8 cellular contexts compared by ENCODE assay signal in the genomic region with DNA sequence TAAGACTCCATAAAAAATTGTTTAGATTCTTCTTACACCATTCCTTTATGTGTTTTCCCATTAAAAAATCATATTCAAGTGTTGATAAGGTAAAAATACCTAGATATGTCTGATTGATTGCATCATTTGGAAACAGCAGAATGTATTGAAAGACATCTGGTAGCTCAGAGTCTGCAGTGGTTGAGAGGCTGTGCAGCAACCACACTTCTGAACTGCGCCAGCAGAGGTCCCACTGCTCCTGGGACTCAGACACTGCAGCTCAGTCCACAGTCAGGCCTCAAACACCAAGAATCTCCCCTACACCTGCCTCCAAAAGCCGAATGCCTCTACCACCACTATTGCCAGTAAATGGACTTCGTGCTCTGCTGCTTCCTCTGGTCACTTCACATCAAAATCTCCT.
DNase-seq lines count a peak whose midpoint lies in the region; ATAC-seq and TF ChIP-seq lines count a peak whose summit lies in the region.

No MANE protein-coding gene starts in this region.

- H3K4me1 Mint-ChIP-seq in chondrocyte (ENCODE audit: low read depth): no peaks in the 10 kb centered on the region

- H3K4me3 Mint-ChIP-seq in chondrocyte (ENCODE audit: unreplicated experiment): no peak overlapping the region

- TF ChIP-seq CTCF in VCaP (conservative IDR thresholded peaks at IDR 0.05) (peak; percentile 76), chondrocyte (IDR thresholded peaks at IDR 0.05) (peak; percentile 78), tibial nerve (IDR thresholded peaks at IDR 0.05) (peak; percentile 8 to 38 (median 35)), gastroesophageal sphincter (IDR thresholded peaks at IDR 0.05) (peak in 2 of 4 experiments; percentile 4 to 27)

- peak; percentile 88 for ATAC-seq in GM18867 (IDR thresholded peaks at IDR 0.05; ENCODE audit: unreplicated experiment)
- no peak for ATAC-seq in gastroesophageal sphincter

- H3K18ac ChIP-seq in mesenchymal stem cell (ENCODE audit: low read depth in 1 of 2, low read length in 2 of 2): no peak overlapping the region

- no peak overlapping the region for H2BK5ac ChIP-seq in mesenchymal stem cell (ENCODE audit: low read depth, low read length, poor library complexity, severe bottlenecking)

- H3K79me1 ChIP-seq in mesenchymal stem cell (replicated peaks; ENCODE audit: low read length, poor library complexity, severe bottlenecking): no peaks in the 10 kb centered on the region

- no peak overlapping the region for H3K9ac ChIP-seq in mesenchymal stem cell (ENCODE audit: low read length)

- H2AFZ ChIP-seq in mesenchymal stem cell (ENCODE audit: low read depth, low read length): no peak overlapping the region

- no peak overlapping the region for H2BK12ac ChIP-seq in mesenchymal stem cell (ENCODE audit: low read length in 2 of 2)

- H3K4me3 ChIP-seq in mesenchymal stem cell (ENCODE audit: insufficient read depth in 1 of 2, low read depth in 1 of 2, low read length in 2 of 2): no peak overlapping the region
- no peak overlapping the region for H3K4me3 ChIP-seq in tibial nerve
- H3K4me3 ChIP-seq in gastroesophageal sphincter: no peak overlapping the region

- H2AK5ac ChIP-seq in mesenchymal stem cell (ENCODE audit: low read length, severe bottlenecking): no peak overlapping the region

- no peaks in the 10 kb centered on the region for H3K27me3 Mint-ChIP-seq in chondrocyte (ENCODE audit: low read depth)

- no peaks in the 10 kb centered on the region for H3K36me3 Mint-ChIP-seq in chondrocyte (ENCODE audit: low read depth)

- H4K8ac ChIP-seq in mesenchymal stem cell (ENCODE audit: low read length): no peak overlapping the region

- no peak overlapping the region for H2BK15ac ChIP-seq in mesenchymal stem cell (ENCODE audit: low read depth, poor library complexity, severe bottlenecking)

- no peak overlapping the region for H3K4me2 ChIP-seq in mesenchymal stem cell (ENCODE audit: low read length, poor library complexity, severe bottlenecking)

- H3K36me3 ChIP-seq in mesenchymal stem cell (ENCODE audit: control insufficient read depth in 1 of 2, insufficient read depth in 2 of 2, low read depth in 1 of 2, low read length in 2 of 2): no peaks in the 10 kb centered on the region
- H3K36me3 ChIP-seq in tibial nerve: no peaks in the 10 kb centered on the region
- H3K36me3 ChIP-seq in gastroesophageal sphincter: no peaks in the 10 kb centered on the region

- DNase-seq in AG08396 (ENCODE audit: low spot score) (peak; percentile 72), HK-2 (ENCODE audit: unreplicated experiment) (peak; percentile 12), chondrocyte (ENCODE audit: low spot score) (no peak), mesenchymal stem cell (peak; percentile 36), tibial nerve (ENCODE audit: low spot score in 2 of 2) (peak in 1 of 2 donors; percentile 22)

- no peak overlapping the region for H3K23ac ChIP-seq in mesenchymal stem cell (ENCODE audit: low read length in 2 of 2)

- H4K91ac ChIP-seq in mesenchymal stem cell (ENCODE audit: low read length): no peak overlapping the region

- TF ChIP-seq EP300 in tibial nerve (IDR thresholded peaks at IDR 0.05): no peak
- TF ChIP-seq EP300 in gastroesophageal sphincter (IDR thresholded peaks at IDR 0.05): no peak

- H3K4ac ChIP-seq in mesenchymal stem cell (ENCODE audit: low read depth in 1 of 2, low read length in 2 of 2): no peak overlapping the region

- H3K27me3 ChIP-seq in mesenchymal stem cell (ENCODE audit: control insufficient read depth in 1 of 2, insufficient read depth in 1 of 2, low read length in 2 of 2) (no peaks in the 10 kb centered on the region), tibial nerve (no peaks in the 10 kb centered on the region), gastroesophageal sphincter (no peaks in the 10 kb centered on the region)

- H3K4me1 ChIP-seq in mesenchymal stem cell (ENCODE audit: control insufficient read depth, insufficient read depth, low read depth, low read length) (no peaks in the 10 kb centered on the region), tibial nerve (no peaks in the 10 kb centered on the region), gastroesophageal sphincter (no peaks in the 10 kb centered on the region)

- H3K27ac Mint-ChIP-seq in chondrocyte (ENCODE audit: unreplicated experiment): no peak overlapping the region

- H3K9me3 ChIP-seq in mesenchymal stem cell (ENCODE audit: control insufficient read depth, low read length) (no peaks in the 10 kb centered on the region), tibial nerve (no peaks in the 10 kb centered on the region), gastroesophageal sphincter (no peaks in the 10 kb centered on the region)

- no peak overlapping the region for H3K27ac ChIP-seq in VCaP
- no peak overlapping the region for H3K27ac ChIP-seq in mesenchymal stem cell (ENCODE audit: low read length, poor library complexity, severe bottlenecking)
- no peak overlapping the region for H3K27ac ChIP-seq in tibial nerve
- no peak overlapping the region for H3K27ac ChIP-seq in gastroesophageal sphincter

- TF ChIP-seq POLR2A in tibial nerve (IDR thresholded peaks at IDR 0.05): no peak
- no peak for TF ChIP-seq POLR2A in gastroesophageal sphincter (IDR thresholded peaks at IDR 0.05)

- no peaks in the 10 kb centered on the region for H3K9me3 Mint-ChIP-seq in chondrocyte (ENCODE audit: low read depth)

- no peak overlapping the region for H2BK120ac ChIP-seq in mesenchymal stem cell (ENCODE audit: low read depth, low read length)

- no peak overlapping the region for H3K14ac ChIP-seq in mesenchymal stem cell (ENCODE audit: low read length in 2 of 2)

- WGBS in mesenchymal stem cell: 73% methylated on average over 3 of the region's 3 CpGs
- WGBS in tibial nerve, 2 donors: 64 to 75% methylated on average over 3 of the region's 3 CpGs
- WGBS in gastroesophageal sphincter (ENCODE audit: low coverage in 1 of 2), 2 donors: 70% methylated on average over 3 of the region's 3 CpGs; no CpG with 5 or more reads in 1 of the 2 donors
